8 cellular contexts compared by ENCODE assay signal in the genomic region with DNA sequence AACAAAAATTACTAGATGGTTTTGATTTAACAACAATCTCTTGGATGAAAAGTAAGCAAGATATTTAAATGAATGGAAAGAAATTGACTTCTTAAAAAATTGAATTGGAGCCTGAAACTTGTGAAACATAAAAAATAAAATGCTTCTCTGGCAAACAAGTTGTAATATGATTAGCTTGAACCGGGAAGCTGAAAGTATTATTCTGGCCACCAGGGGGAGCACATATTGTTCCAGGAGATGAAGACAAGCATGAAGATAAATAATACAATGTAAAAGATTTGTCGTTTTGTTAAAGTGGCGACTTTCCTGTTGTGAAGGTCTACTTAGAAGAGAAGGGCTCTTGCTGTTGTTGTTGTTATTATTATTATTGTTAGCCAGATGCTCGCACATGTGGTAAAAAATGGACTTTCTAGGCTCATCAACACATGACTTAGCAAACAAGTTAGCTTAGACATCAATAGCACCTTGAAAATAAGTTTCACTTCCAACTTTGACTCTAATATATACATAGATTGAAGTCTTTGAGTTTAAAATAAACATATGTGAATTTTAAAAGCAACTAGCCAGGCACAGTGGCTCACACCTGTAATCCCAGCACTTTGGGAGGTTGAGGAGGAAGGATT. TPM values are rescaled to one million over a fixed set of nuclear protein-coding genes. Genes with fewer than 3 reads are reported as not detected.
A peak's percentile ranks its signal among the peaks of the same experiment; 100 is the strongest.
DNase-seq lines count a peak whose midpoint lies in the region; ATAC-seq, FAIRE-seq and TF ChIP-seq lines count a peak whose summit lies in the region.

No MANE protein-coding gene starts in this region.

- peaks cover 5 to 13% of the 10 kb centered on the region in 2 donors for H3K27me3 ChIP-seq in small intestine (ENCODE audit: control insufficient read depth in 2 of 2, insufficient read depth in 2 of 2, low read length in 2 of 2)

- WGBS in small intestine, 3 donors, result 5 to 7% (median 6%) methylated on average over 4 of the region's 4 CpGs

- no peaks in the 10 kb centered on the region for H3K36me3 ChIP-seq in small intestine (ENCODE audit: control insufficient read depth in 2 of 2, insufficient read depth in 2 of 2, low read length in 2 of 2)

- no peaks in the 10 kb centered on the region for H3K4me1 Mint-ChIP-seq in activated CD4-positive, alpha-beta T cell treated with anti-CD3 and anti-CD28 coated beads for 36 hours

- H3K4me3 ChIP-seq in small intestine (ENCODE audit: low read depth in 1 of 2, low read length in 2 of 2), result no peak overlapping the region

- H3K9me3 ChIP-seq in small intestine (ENCODE audit: control insufficient read depth, low read depth), result no peaks in the 10 kb centered on the region

- H3K36me3 Mint-ChIP-seq in activated CD4-positive, alpha-beta T cell treated with anti-CD3 and anti-CD28 coated beads for 36 hours (ENCODE audit: low read depth), result no peaks in the 10 kb centered on the region

- FAIRE-seq in D721Med (lab: Jason Lieb, UNC) (no peak), small intestine (lab: Jason Lieb, UNC) (no peak)

- TF ChIP-seq CTCF in D721Med (IDR thresholded peaks at IDR 0.05; ENCODE audit: insufficient read depth, missing control alignments), result peak; percentile 77

- H3K27me3 Mint-ChIP-seq in activated CD4-positive, alpha-beta T cell treated with anti-CD3 and anti-CD28 coated beads for 36 hours, result peaks cover 36% of the 10 kb centered on the region

- H3K27ac Mint-ChIP-seq in activated CD4-positive, alpha-beta T cell treated with anti-CD3 and anti-CD28 coated beads for 36 hours, result no peak overlapping the region

- CTCF ChIA-PET in activated CD4-positive, alpha-beta T cell treated with anti-CD3 and anti-CD28 coated beads for 36 hours (lab: Charles Lee), result interaction anchor here (0.6 to 3.2 kb wide), 23 partner anchors 9 to 818 kb away, joined by 3 to 11 read pairs (median 3); no protein-coding TSS in a partner anchor

- ATAC-seq in GM21529 (IDR thresholded peaks at IDR 0.05; ENCODE audit: unreplicated experiment) (peak; percentile 53), GM19328 (IDR thresholded peaks at IDR 0.05; ENCODE audit: unreplicated experiment) (no peak)
- no peak for ATAC-seq in activated CD4-positive, alpha-beta T cell treated with anti-CD3 and anti-CD28 coated beads for 36 hours

- POLR2A ChIA-PET in activated CD4-positive, alpha-beta T cell treated with anti-CD3 and anti-CD28 coated beads for 36 hours (lab: Charles Lee), result no interaction called here

- no peak overlapping the region for H3K4me3 Mint-ChIP-seq in activated CD4-positive, alpha-beta T cell treated with anti-CD3 and anti-CD28 coated beads for 36 hours

- DNase-seq in D721Med (ENCODE audit: insufficient read length, low spot score) (no peak), NCI-H2081 treated with DMSO at 0.1 percent for 48 hours (lab: John Stamatoyannopoulos, UW) (peak; percentile 3), foreskin melanocyte (peak; percentile 40), small intestine (peak; percentile 49), 8988T (no peak)
- peak; percentile 70 for DNase-seq in activated CD4-positive, alpha-beta T cell treated with anti-CD3 and anti-CD28 coated beads for 36 hours

- no peak overlapping the region for H3K27ac ChIP-seq in small intestine (ENCODE audit: low read depth in 1 of 2, low read length in 1 of 2)

- no peaks in the 10 kb centered on the region for H3K4me1 ChIP-seq in small intestine (ENCODE audit: control insufficient read depth in 2 of 2, insufficient read depth in 1 of 2, low read depth in 1 of 2, low read length in 1 of 2)

- intact Hi-C loops in activated CD4-positive, alpha-beta T cell treated with anti-CD3 and anti-CD28 coated beads for 36 hours (cut with DNase I, micrococcal nuclease), result loop anchor here in 1 of 2 experiments (2.0 to 5.0 kb wide), 2 partner anchors 388 to 529 kb away; no protein-coding TSS in a partner anchor

- H3K9me3 Mint-ChIP-seq in activated CD4-positive, alpha-beta T cell treated with anti-CD3 and anti-CD28 coated beads for 36 hours (ENCODE audit: low read depth), result no peaks in the 10 kb centered on the region

RNA-seq across cellular contexts. Expression of gene PAX1, which starts 14.2 kb away (rescaled TPM):
- total RNA-seq in activated CD4-positive, alpha-beta T cell treated with anti-CD3 and anti-CD28 coated beads for 36 hours, result not detected
- polyA plus RNA-seq in small intestine, result not detected

Comparison
In these comparisons a context has a peak if more than half of its experiments do, and no peak if none do; other contexts are left out.
1. DNase-seq: peak in NCI-H2081 treated with DMSO at 0.1 percent for 48 hours (single experiment), activated CD4-positive, alpha-beta T cell treated with anti-CD3 and anti-CD28 coated beads for 36 hours (single experiment), foreskin melanocyte (single experiment) and small intestine (single experiment); none in D721Med (single experiment) and 8988T (single experiment).